ENCODE assay signal across 7 cellular contexts in genomic region chr1:229327765-229328164, GRCh38. TPM values are rescaled to one million over a fixed set of nuclear protein-coding genes. Genes with fewer than 3 reads are reported as not detected.
DNase-seq lines count a peak whose midpoint lies in the region; ATAC-seq, FAIRE-seq and TF ChIP-seq lines count a peak whose summit lies in the region.
"Not testable (repeated sequence)": the region's sequence is repeated elsewhere in the genome, so short reads cannot be mapped to it uniquely, and the experiment has no call there.

No MANE protein-coding gene starts in this region.

- not testable (repeated sequence) for H3K4me3 Mint-ChIP-seq in WTC11; activated CD8-positive, alpha-beta T cell treated with anti-CD3 and anti-CD28 coated beads for 36 hours; activated naive CD8-positive, alpha-beta T cell treated with anti-CD3 and anti-CD28 coated beads, Interleukin-2, amount 50 U/mL, for 24 hours
- H3K4me3 Mint-ChIP-seq in stimulated activated effector memory CD8-positive, alpha-beta T cell treated with anti-CD3 and anti-CD28 coated beads, Interleukin-12 subunit alpha, Interleukin-12 subunit beta, amount 100 ng/mL, for 72 hours: peak overlapping the region; percentile 72

- intact Hi-C loops in activated CD8-positive, alpha-beta T cell treated with anti-CD3 and anti-CD28 coated beads for 36 hours (cut with micrococcal nuclease); HepG2 (cut with micrococcal nuclease; ENCODE audit: unreplicated experiment): not testable (repeated sequence)

- peaks cover 16% of the 10 kb centered on the region for H3K36me3 Mint-ChIP-seq in WTC11
- H3K36me3 Mint-ChIP-seq in activated CD8-positive, alpha-beta T cell treated with anti-CD3 and anti-CD28 coated beads for 36 hours (ENCODE audit: low read depth): peaks cover 23% of the 10 kb centered on the region
- peaks cover 33% of the 10 kb centered on the region for H3K36me3 Mint-ChIP-seq in activated naive CD8-positive, alpha-beta T cell treated with anti-CD3 and anti-CD28 coated beads, Interleukin-2, amount 50 U/mL, for 24 hours (ENCODE audit: low read depth)
- H3K36me3 Mint-ChIP-seq in stimulated activated effector memory CD8-positive, alpha-beta T cell treated with anti-CD3 and anti-CD28 coated beads, Interleukin-12 subunit alpha, Interleukin-12 subunit beta, amount 100 ng/mL, for 72 hours: peaks cover 51% of the 10 kb centered on the region

- TF ChIP-seq CTCF in GM10248 (IDR thresholded peaks at IDR 0.05; ENCODE audit: control extremely low read depth, extremely low read depth, low read depth, missing control alignments); OCI-LY3 (IDR thresholded peaks at IDR 0.05; ENCODE audit: low read depth, low read length); WTC11 (IDR thresholded peaks at IDR 0.05); activated CD8-positive, alpha-beta T cell treated with anti-CD3 and anti-CD28 coated beads for 36 hours (IDR thresholded peaks at IDR 0.05); HepG2 (CRISPR knock-in tag; IDR thresholded peaks at IDR 0.05): not testable (repeated sequence)

- BruUV-seq in HepG2 (replicated peaks; lab: Mats Ljungman, UMichigan): not testable (repeated sequence)

- H3K9ac ChIP-seq in OCI-LY3 (ENCODE audit: low read length); HepG2 (ENCODE audit: insufficient read depth, low read depth, low read length): not testable (repeated sequence)

- 0 out of 2 replicates have a peak overlapping the region, but pooled peaks have one; percentile 26 for H3K27ac Mint-ChIP-seq in WTC11
- H3K27ac Mint-ChIP-seq in activated CD8-positive, alpha-beta T cell treated with anti-CD3 and anti-CD28 coated beads for 36 hours; activated naive CD8-positive, alpha-beta T cell treated with anti-CD3 and anti-CD28 coated beads, Interleukin-2, amount 50 U/mL, for 24 hours: not testable (repeated sequence)
- H3K27ac Mint-ChIP-seq in stimulated activated effector memory CD8-positive, alpha-beta T cell treated with anti-CD3 and anti-CD28 coated beads, Interleukin-12 subunit alpha, Interleukin-12 subunit beta, amount 100 ng/mL, for 72 hours: peak overlapping the region; percentile 23

- POLR2A ChIA-PET in GM10248 (lab: Yijun Ruan, JAX); WTC11 (lab: Charles Lee); HepG2 (lab: Yijun Ruan, JAX): not testable (repeated sequence)
- POLR2A ChIA-PET in activated CD8-positive, alpha-beta T cell treated with anti-CD3 and anti-CD28 coated beads for 36 hours (lab: Charles Lee): interaction anchor here (0.6 kb wide), 1 partner anchor 10 kb away, joined by 3 read pairs; no protein-coding TSS in a partner anchor

- H3K27me3 ChIP-seq in OCI-LY3 (ENCODE audit: low read depth, low read length); HepG2 (ENCODE audit: control insufficient read depth in 1 of 2, insufficient read depth in 2 of 2, low read length in 2 of 2): not testable (repeated sequence)

- DNase-seq in GM10248 (ENCODE audit: extremely low spot score): peak; percentile 33
- DNase-seq in WTC11 (ENCODE audit: low spot score); HepG2 (ENCODE audit: low spot score); stimulated activated effector memory CD8-positive, alpha-beta T cell treated with anti-CD3 and anti-CD28 coated beads, Interleukin-12 subunit alpha, Interleukin-12 subunit beta, amount 100 ng/mL, for 72 hours (ENCODE audit: low spot score in 2 of 2): not testable (repeated sequence)
- DNase-seq in activated CD8-positive, alpha-beta T cell treated with anti-CD3 and anti-CD28 coated beads for 36 hours: peak; percentile 43
- DNase-seq in activated naive CD8-positive, alpha-beta T cell treated with anti-CD3 and anti-CD28 coated beads, Interleukin-2, amount 50 U/mL, for 24 hours: peak; percentile 18

- not testable (repeated sequence) for H3K9me3 ChIP-seq in OCI-LY3 (ENCODE audit: insufficient read depth, low read length); HepG2 (ENCODE audit: low read length)

- H3K4me2 ChIP-seq in OCI-LY3 (ENCODE audit: low read length): peak overlapping the region; percentile 67
- not testable (repeated sequence) for H3K4me2 ChIP-seq in HepG2 (ENCODE audit: low read depth, low read length)

- H3K4me1 ChIP-seq in OCI-LY3 (ENCODE audit: low read length) (peaks cover 55% of the 10 kb centered on the region), HepG2 (ENCODE audit: insufficient read depth, low read length) (peaks cover 18% of the 10 kb centered on the region)

- 98% methylated on average over 6 of the region's 6 CpGs for WGBS in HepG2 (ENCODE audit: low lambda C conversion rate)

- peaks cover 41% of the 10 kb centered on the region for H3K36me3 ChIP-seq in OCI-LY3 (replicated peaks; ENCODE audit: low read depth, low read length)
- H3K36me3 ChIP-seq in HepG2 (replicated peaks in 1 of 2; ENCODE audit: control insufficient read depth in 1 of 2, insufficient read depth in 2 of 2, low read length in 2 of 2): peaks cover 6 to 51% of the 10 kb centered on the region in 2 experiments; a peak in 4 of 5 replicates

- CTCF ChIA-PET in GM10248 (lab: Yijun Ruan, JAX); WTC11 (lab: Charles Lee); activated CD8-positive, alpha-beta T cell treated with anti-CD3 and anti-CD28 coated beads for 36 hours (lab: Charles Lee); HepG2 (lab: Yijun Ruan, JAX; ENCODE audit: low intra/inter-chr PET ratio, low total read pairs): not testable (repeated sequence)

- H3K27me3 Mint-ChIP-seq in WTC11 (ENCODE audit: low read depth); activated CD8-positive, alpha-beta T cell treated with anti-CD3 and anti-CD28 coated beads for 36 hours; activated naive CD8-positive, alpha-beta T cell treated with anti-CD3 and anti-CD28 coated beads, Interleukin-2, amount 50 U/mL, for 24 hours: not testable (repeated sequence)

- not testable (repeated sequence) for FAIRE-seq in HepG2 (lab: Jason Lieb, UNC)

- in situ Hi-C loops in HepG2 (cut with HindIII; ENCODE audit: extremely low pct_ligation_motif_present, low pct_unique_long_range_greater_than_20kb): not testable (repeated sequence)

- not testable (repeated sequence) for TF ChIP-seq RAD21 in HepG2 (CRISPR knock-in tag; IDR thresholded peaks at IDR 0.05)

- not testable (repeated sequence) for H3K9me3 Mint-ChIP-seq in WTC11; activated CD8-positive, alpha-beta T cell treated with anti-CD3 and anti-CD28 coated beads for 36 hours; activated naive CD8-positive, alpha-beta T cell treated with anti-CD3 and anti-CD28 coated beads, Interleukin-2, amount 50 U/mL, for 24 hours; stimulated activated effector memory CD8-positive, alpha-beta T cell treated with anti-CD3 and anti-CD28 coated beads, Interleukin-12 subunit alpha, Interleukin-12 subunit beta, amount 100 ng/mL, for 72 hours

- TF ChIP-seq POLR2A in HepG2 (IDR thresholded peaks at IDR 0.05; ENCODE audit: insufficient read depth in 1 of 2, low read depth in 2 of 2, low read length in 2 of 2): not testable (repeated sequence)

- peak overlapping the region; percentile 5; the same call in 1 of the 2 replicates for H3K4me3 ChIP-seq in OCI-LY3 (ENCODE audit: low read length)
- not testable (repeated sequence) for H3K4me3 ChIP-seq in HepG2 (replicated peaks in 1 of 3; ENCODE audit: insufficient read depth in 1 of 3, low read depth in 2 of 3, low read length in 3 of 3)

- ATAC-seq in WTC11, HepG2: not testable (repeated sequence)
- ATAC-seq in activated CD8-positive, alpha-beta T cell treated with anti-CD3 and anti-CD28 coated beads for 36 hours: peak; percentile 51
- peak; percentile 64 for ATAC-seq in activated naive CD8-positive, alpha-beta T cell treated with anti-CD3 and anti-CD28 coated beads, Interleukin-2, amount 50 U/mL, for 24 hours
- ATAC-seq in stimulated activated effector memory CD8-positive, alpha-beta T cell treated with anti-CD3 and anti-CD28 coated beads, Interleukin-12 subunit alpha, Interleukin-12 subunit beta, amount 100 ng/mL, for 72 hours: peak; percentile 57

- TF ChIP-seq EP300 in HepG2 (IDR thresholded peaks at IDR 0.05; ENCODE audit: low read depth in 2 of 2, low read length in 2 of 2); HepG2 (CRISPR knock-in tag; IDR thresholded peaks at IDR 0.05; ENCODE audit: borderline replicate concordance): not testable (repeated sequence)

- H2AFZ ChIP-seq in OCI-LY3 (ENCODE audit: low read depth, low read length); HepG2 (ENCODE audit: low read length): not testable (repeated sequence)

- H3K4me1 Mint-ChIP-seq in WTC11: not testable (repeated sequence)
- peaks cover 15% of the 10 kb centered on the region for H3K4me1 Mint-ChIP-seq in activated CD8-positive, alpha-beta T cell treated with anti-CD3 and anti-CD28 coated beads for 36 hours (ENCODE audit: low read depth)
- H3K4me1 Mint-ChIP-seq in activated naive CD8-positive, alpha-beta T cell treated with anti-CD3 and anti-CD28 coated beads, Interleukin-2, amount 50 U/mL, for 24 hours: peaks cover 45% of the 10 kb centered on the region
- H3K4me1 Mint-ChIP-seq in stimulated activated effector memory CD8-positive, alpha-beta T cell treated with anti-CD3 and anti-CD28 coated beads, Interleukin-12 subunit alpha, Interleukin-12 subunit beta, amount 100 ng/mL, for 72 hours: peaks cover 39% of the 10 kb centered on the region

- H3K79me2 ChIP-seq in OCI-LY3 (ENCODE audit: low read length); HepG2 (ENCODE audit: insufficient read depth, low read length): not testable (repeated sequence)

- peak overlapping the region; percentile 72 for H3K27ac ChIP-seq in OCI-LY3 (ENCODE audit: low read length)
- not testable (repeated sequence) for H3K27ac ChIP-seq in HepG2 (ENCODE audit: extremely low read length, insufficient read depth, low read length)

- H4K20me1 ChIP-seq in OCI-LY3 (ENCODE audit: insufficient read depth, low read length): peaks cover 20% of the 10 kb centered on the region
- H4K20me1 ChIP-seq in HepG2 (ENCODE audit: insufficient read depth, low read length): not testable (repeated sequence)

RNA-seq across cellular contexts. Expression of gene CCSAP, which starts 15.1 kb away (rescaled TPM):
- 6.7 to 8.6 TPM (median 6.7 TPM) in 3 replicates for total RNA-seq in WTC11 (2021)
- 10 to 100 TPM in 1 of 2 experiments, 1 to 10 TPM in 1; 9.9 to 10.8 TPM for total RNA-seq in activated CD8-positive, alpha-beta T cell treated with anti-CD3 and anti-CD28 coated beads for 36 hours
- total RNA-seq in HepG2 (2016; rRNA removed; fragmentation: Illumina TruSeq; extraction: Trizol): 9.0 and 10.0 TPM in 2 replicates
- total RNA-seq in HepG2 (2016; cell fraction: cytosol; rRNA removed; fragmentation: Illumina TruSeq; extraction: Trizol; ENCODE audit: low read depth): 1.1 and 1.4 TPM in 2 replicates
- 9.1 and 10.6 TPM in 2 replicates for total RNA-seq in HepG2 (2016; cell fraction: insoluble cytoplasmic fraction; rRNA removed; fragmentation: Illumina TruSeq; extraction: Trizol)
- 5.1 and 6.2 TPM in 2 replicates for total RNA-seq in HepG2 (2016; cell fraction: membrane; rRNA removed; fragmentation: Illumina TruSeq; extraction: Trizol)
- 8.2 and 9.2 TPM in 2 replicates for total RNA-seq in HepG2 (2016; cell fraction: nucleus; rRNA removed; fragmentation: Illumina TruSeq; extraction: Trizol)
- polyA plus RNA-seq in HepG2 (2011; rRNA removed): 3.1 and 3.7 TPM in 2 replicates
- 1.8 and 2.8 TPM in 2 replicates for polyA plus RNA-seq in HepG2 (2011; cell fraction: cytosol; rRNA removed)
- polyA plus RNA-seq in HepG2 (2011; cell fraction: nucleus; rRNA removed): 4.2 TPM in 2 replicates
- 3.8 and 4.7 TPM in 2 replicates for polyA plus RNA-seq in HepG2 (2012)
- 0.62 and 0.77 TPM in 2 replicates for polyA plus RNA-seq in HepG2 (2016; cell fraction: cytosol; fragmentation: Illumina TruSeq; extraction: Trizol; ENCODE audit: low read depth)
- polyA plus RNA-seq in HepG2 (2016; cell fraction: insoluble cytoplasmic fraction; fragmentation: Illumina TruSeq; extraction: Trizol; ENCODE audit: low read depth): 8.6 TPM in 2 replicates
- polyA plus RNA-seq in HepG2 (2016; cell fraction: membrane; fragmentation: Illumina TruSeq; extraction: Trizol; ENCODE audit: low read depth): 2.5 TPM in 2 replicates
- 11.2 and 11.4 TPM in 2 replicates for polyA plus RNA-seq in HepG2 (2016; cell fraction: nucleus; fragmentation: Illumina TruSeq; extraction: Trizol; ENCODE audit: insufficient read depth, low read depth)
- 3.9 and 4.7 TPM in 2 replicates for polyA minus RNA-seq in HepG2 (2011; rRNA and poly(A)+ RNA removed; ENCODE audit: low replicate concordance)
- 5.4 and 5.9 TPM in 2 replicates for polyA minus RNA-seq in HepG2 (2011; cell fraction: cytosol; rRNA and poly(A)+ RNA removed)
- polyA minus RNA-seq in HepG2 (2011; cell fraction: nucleus; rRNA and poly(A)+ RNA removed): 8.7 and 9.3 TPM in 2 replicates

RNA-seq across cellular contexts. Expression of gene RAB4A, which starts 56.9 kb away (rescaled TPM):
- total RNA-seq in WTC11 (2021): 67.9 to 80.0 TPM (median 79.2 TPM) in 3 replicates
- 10 to 100 TPM; 27.2 to 30.6 TPM for total RNA-seq in activated CD8-positive, alpha-beta T cell treated with anti-CD3 and anti-CD28 coated beads for 36 hours
- 76.6 and 80.1 TPM in 2 replicates for total RNA-seq in HepG2 (2016; rRNA removed; fragmentation: Illumina TruSeq; extraction: Trizol)
- total RNA-seq in HepG2 (2016; cell fraction: cytosol; rRNA removed; fragmentation: Illumina TruSeq; extraction: Trizol; ENCODE audit: low read depth): 135 and 139 TPM in 2 replicates
- total RNA-seq in HepG2 (2016; cell fraction: insoluble cytoplasmic fraction; rRNA removed; fragmentation: Illumina TruSeq; extraction: Trizol): 71.2 and 81.9 TPM in 2 replicates
- 213 and 217 TPM in 2 replicates for total RNA-seq in HepG2 (2016; cell fraction: membrane; rRNA removed; fragmentation: Illumina TruSeq; extraction: Trizol)
- 41.7 and 48.3 TPM in 2 replicates for total RNA-seq in HepG2 (2016; cell fraction: nucleus; rRNA removed; fragmentation: Illumina TruSeq; extraction: Trizol)
- polyA plus RNA-seq in HepG2 (2011; rRNA removed): 41.6 and 56.0 TPM in 2 replicates
- 53.2 and 57.4 TPM in 2 replicates for polyA plus RNA-seq in HepG2 (2011; cell fraction: cytosol; rRNA removed)
- polyA plus RNA-seq in HepG2 (2011; cell fraction: nucleus; rRNA removed): 15.9 and 18.4 TPM in 2 replicates
- 71.3 and 87.6 TPM in 2 replicates for polyA plus RNA-seq in HepG2 (2012)
- 296 and 305 TPM in 2 replicates for polyA plus RNA-seq in HepG2 (2016; cell fraction: cytosol; fragmentation: Illumina TruSeq; extraction: Trizol; ENCODE audit: low read depth)
- 113 and 114 TPM in 2 replicates for polyA plus RNA-seq in HepG2 (2016; cell fraction: insoluble cytoplasmic fraction; fragmentation: Illumina TruSeq; extraction: Trizol; ENCODE audit: low read depth)
- 280 and 289 TPM in 2 replicates for polyA plus RNA-seq in HepG2 (2016; cell fraction: membrane; fragmentation: Illumina TruSeq; extraction: Trizol; ENCODE audit: low read depth)
- 77.5 and 84.8 TPM in 2 replicates for polyA plus RNA-seq in HepG2 (2016; cell fraction: nucleus; fragmentation: Illumina TruSeq; extraction: Trizol; ENCODE audit: insufficient read depth, low read depth)
- polyA minus RNA-seq in HepG2 (2011; rRNA and poly(A)+ RNA removed; ENCODE audit: low replicate concordance): 3.1 and 9.3 TPM in 2 replicates
- polyA minus RNA-seq in HepG2 (2011; cell fraction: cytosol; rRNA and poly(A)+ RNA removed): 17.1 and 18.2 TPM in 2 replicates
- 41.3 and 46.1 TPM in 2 replicates for polyA minus RNA-seq in HepG2 (2011; cell fraction: nucleus; rRNA and poly(A)+ RNA removed)
